ENCODE assay signal across 8 cellular contexts in the genomic region with DNA sequence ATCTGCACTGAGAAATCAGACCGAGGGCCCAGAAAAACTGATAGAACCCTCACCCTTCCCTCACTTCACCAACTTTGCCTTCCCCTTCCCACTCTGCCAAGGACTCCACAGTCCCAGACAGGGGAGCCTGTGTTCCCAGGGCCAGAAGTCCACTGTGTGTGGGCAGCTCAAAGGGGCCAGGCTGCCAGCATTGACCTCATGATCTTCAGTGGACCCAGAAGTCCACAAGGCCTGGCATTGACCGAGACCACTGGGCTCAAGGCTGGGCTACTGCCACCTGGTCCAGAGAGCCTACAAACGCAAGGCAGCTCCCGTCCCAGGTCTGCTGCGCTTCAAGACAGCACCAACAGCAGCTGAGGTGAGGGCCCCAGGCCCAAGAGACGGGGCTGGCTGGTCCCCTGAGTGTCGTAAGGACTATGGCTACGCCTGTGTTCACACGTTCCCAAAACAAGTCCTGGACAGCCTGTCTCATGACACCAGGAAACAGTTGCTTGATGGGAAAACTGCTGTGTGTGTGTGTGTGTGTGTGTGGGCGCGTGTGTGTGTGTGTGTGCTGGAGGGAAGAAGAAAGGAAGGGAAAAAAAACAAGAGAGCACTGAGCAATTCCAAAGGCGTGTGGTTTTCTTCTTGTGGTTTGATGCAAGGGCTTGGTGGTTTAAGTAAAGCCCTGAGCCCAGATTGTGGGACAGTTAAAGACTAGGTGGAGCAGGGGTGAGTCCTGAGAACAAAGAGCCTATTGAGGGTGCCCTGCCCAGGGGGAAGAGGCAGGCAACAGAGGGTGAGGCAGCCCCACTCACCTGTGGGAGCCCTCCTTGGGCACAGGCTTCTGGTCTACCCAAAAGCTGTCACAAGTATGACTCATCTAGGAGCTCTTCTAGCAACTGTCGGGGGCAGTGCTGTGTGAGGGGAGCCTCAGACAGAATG. TPM values are rescaled to one million over a fixed set of nuclear protein-coding genes. Genes with fewer than 3 reads are reported as not detected.
DNase-seq lines count a peak whose midpoint lies in the region; ATAC-seq and TF ChIP-seq lines count a peak whose summit lies in the region.

No MANE protein-coding gene starts in this region.

- no peaks in the 10 kb centered on the region for H3K36me3 ChIP-seq in hepatocyte (replicated peaks; ENCODE audit: insufficient read depth, low read depth)

- H3K4me1 ChIP-seq in hepatocyte (ENCODE audit: insufficient read depth) = peaks cover 44% of the 10 kb centered on the region

- H3K9me3 ChIP-seq in hepatocyte (ENCODE audit: low read depth) = no peaks in the 10 kb centered on the region

- no peaks in the 10 kb centered on the region for H3K27me3 ChIP-seq in hepatocyte

- no peak for TF ChIP-seq CTCF in hepatocyte (IDR thresholded peaks at IDR 0.05; ENCODE audit: poor library complexity)

- no peak for ATAC-seq in GM21447 (IDR thresholded peaks at IDR 0.05; ENCODE audit: unreplicated experiment)
- no peak for ATAC-seq in HG02763 (IDR thresholded peaks at IDR 0.05; ENCODE audit: unreplicated experiment)

- intact Hi-C loops in posterior cingulate gyrus (cut with DNase I) = no loop called here

- H3K9me2 ChIP-seq in hepatocyte (replicated peaks; ENCODE audit: insufficient read depth) = no peaks in the 10 kb centered on the region

- H3K4me3 ChIP-seq in hepatocyte = no peak overlapping the region

- H3K27ac Mint-ChIP-seq in T-helper 2 cell treated with Interferon-gamma antibody and Interleukin-4, amounts not matched to agents 5 μg/mL and 100 μg/mL, for 36 hours = no peak overlapping the region

- H2AFZ ChIP-seq in hepatocyte = no peak overlapping the region

- no peaks in the 10 kb centered on the region for H4K20me1 ChIP-seq in hepatocyte (ENCODE audit: insufficient read depth, poor library complexity, severe bottlenecking)

- WGBS in hepatocyte (ENCODE audit: low lambda C conversion rate, missing lambda C conversion rate) = 65% methylated on average over 13 of the region's 13 CpGs

- no peaks in the 10 kb centered on the region for H3K9me3 Mint-ChIP-seq in T-helper 2 cell treated with Interferon-gamma antibody and Interleukin-4, amounts not matched to agents 5 μg/mL and 100 μg/mL, for 36 hours

- peaks cover 16% of the 10 kb centered on the region for H3K4me1 Mint-ChIP-seq in T-helper 2 cell treated with Interferon-gamma antibody and Interleukin-4, amounts not matched to agents 5 μg/mL and 100 μg/mL, for 36 hours (ENCODE audit: low read depth)

- H3K27ac ChIP-seq in hepatocyte = peak overlapping the region; percentile 82

- H3K27me3 Mint-ChIP-seq in T-helper 2 cell treated with Interferon-gamma antibody and Interleukin-4, amounts not matched to agents 5 μg/mL and 100 μg/mL, for 36 hours (ENCODE audit: low read depth) = peaks cover 53% of the 10 kb centered on the region

- DNase-seq in T-helper 2 cell (peak in 3 of 5 experiments; percentile 10 to 28 (median 19)), hepatocyte (ENCODE audit: low spot score) (peak; percentile 49), posterior cingulate gyrus (no peak)
- no peak for DNase-seq in T-helper 2 cell treated with Interferon-gamma antibody and Interleukin-4, amounts not matched to agents 5 μg/mL and 100 μg/mL, for 36 hours (ENCODE audit: low spot score)
- peak; percentile 52 to 61 for DNase-seq in activated T-cell treated with anti-CD3 and anti-CD28 coated beads, Interleukin-2, amount 50 U/mL, for 48 hours
- DNase-seq in stimulated activated CD8-positive, alpha-beta memory T cell treated with anti-CD3 and anti-CD28 coated beads, Interleukin-7, amount 100 ng/mL, for 48 hours (ENCODE audit: extremely low read depth in 1 of 2, low read depth in 1 of 2) = peak; percentile 8 to 49

- no peak overlapping the region for H3K4me2 ChIP-seq in hepatocyte

- H3K36me3 Mint-ChIP-seq in T-helper 2 cell treated with Interferon-gamma antibody and Interleukin-4, amounts not matched to agents 5 μg/mL and 100 μg/mL, for 36 hours (ENCODE audit: low read depth) = no peaks in the 10 kb centered on the region

- no peak overlapping the region for H3K4me3 Mint-ChIP-seq in T-helper 2 cell treated with Interferon-gamma antibody and Interleukin-4, amounts not matched to agents 5 μg/mL and 100 μg/mL, for 36 hours

- no peaks in the 10 kb centered on the region for H3K79me2 ChIP-seq in hepatocyte

RNA-seq across cellular contexts. Expression of a gene that starts 46.6 kb away (rescaled TPM):
- 1.0 and 2.0 TPM in 2 replicates for total RNA-seq in hepatocyte
- 0.70 and 1.1 TPM in 2 replicates for polyA plus RNA-seq in hepatocyte

Comparison
In these comparisons a context has a peak if more than half of its experiments do, and no peak if none do; other contexts are left out.
1. DNase-seq: peak in T-helper 2 cell (3 of 5), activated T-cell treated with anti-CD3 and anti-CD28 coated beads, Interleukin-2, amount 50 U/mL, for 48 hours (2 of 2), hepatocyte (single experiment) and stimulated activated CD8-positive, alpha-beta memory T cell treated with anti-CD3 and anti-CD28 coated beads, Interleukin-7, amount 100 ng/mL, for 48 hours (2 of 2); none in T-helper 2 cell treated with Interferon-gamma antibody and Interleukin-4, amounts not matched to agents 5 μg/mL and 100 μg/mL, for 36 hours (single experiment) and posterior cingulate gyrus (0 of 10).